ENCODE assay signal across 1 cellular context in genomic region chr9:135828656-135829055, GRCh38.
TF ChIP-seq lines count a peak whose summit lies in the region.

No MANE protein-coding gene starts in this region.

TF ChIP-seq in GM23338, 12 proteins besides CTCF, POLR2A, EP300 and RAD21 (continued from another document):
- no peak for TF ChIP-seq REST (IDR thresholded peaks at IDR 0.05; ENCODE audit: unreplicated experiment)
- no peak for TF ChIP-seq EZH2phosphoT487 (IDR thresholded peaks at IDR 0.05; ENCODE audit: unreplicated experiment)
- no peak for TF ChIP-seq CREB1 (CRISPR knock-in tag; IDR thresholded peaks at IDR 0.05; ENCODE audit: low read depth)
- no peak for TF ChIP-seq ZNF462 (CRISPR knock-in tag; IDR thresholded peaks at IDR 0.05)
- no peak for TF ChIP-seq ZNF331 (CRISPR knock-in tag; IDR thresholded peaks at IDR 0.05; ENCODE audit: low read depth)
- TF ChIP-seq ETS1 (IDR thresholded peaks at IDR 0.05), result no peak
